16 cellular contexts compared by ENCODE assay signal in the genomic region with DNA sequence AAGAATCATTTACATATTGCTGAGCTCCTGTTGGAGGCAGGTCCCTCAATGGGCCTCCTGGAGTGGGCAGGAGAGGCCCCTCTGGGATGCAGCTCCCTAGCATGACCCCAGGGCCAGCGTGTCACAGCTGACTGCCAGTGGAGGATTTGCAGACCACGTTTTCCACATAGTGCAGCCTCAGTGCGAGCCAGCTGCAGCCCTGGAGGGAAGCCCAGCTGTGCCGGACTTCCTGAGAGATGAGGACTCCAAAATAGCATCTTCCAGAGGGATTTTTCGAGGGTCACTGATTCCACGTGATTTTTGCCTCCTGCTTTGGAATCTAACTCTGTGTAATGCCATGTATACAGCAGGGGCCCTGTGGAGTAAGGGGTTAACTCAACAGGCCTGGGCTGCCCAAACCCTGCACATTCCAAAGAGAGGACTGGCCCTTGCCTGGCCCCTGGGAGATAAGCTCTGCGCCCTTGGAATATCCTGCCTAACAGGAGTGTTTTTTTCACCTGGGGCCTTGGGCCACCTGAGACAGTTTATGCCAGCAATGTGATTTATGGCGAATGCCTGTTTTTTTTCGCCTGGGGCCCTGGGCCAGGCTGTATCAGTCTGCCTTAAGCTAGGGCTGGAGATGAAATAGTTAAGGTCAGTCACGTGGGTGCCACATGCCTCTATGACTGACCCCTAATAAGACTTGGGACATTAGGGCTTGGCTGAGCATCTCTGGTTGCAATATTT. TPM values are rescaled to one million over a fixed set of nuclear protein-coding genes. Genes with fewer than 3 reads are reported as not detected.
A peak's percentile ranks its signal among the peaks of the same experiment; 100 is the strongest.
DNase-seq lines count a peak whose midpoint lies in the region; TF ChIP-seq lines count a peak whose summit lies in the region.
"Had no signal": no experiment of that assay in that cellular context is flagged by ENCODE, and none has a peak within 500 bp of the region (broad histone marks: within the 10 kb centered on the region; RNA-seq: fewer than 3 reads in every experiment).

No MANE protein-coding gene starts in this region.

- no peaks in the 10 kb centered on the region for H3K36me3 ChIP-seq in SJCRH30
- no peaks in the 10 kb centered on the region for H3K36me3 ChIP-seq in liver (ENCODE audit: control insufficient read depth in 4 of 4, insufficient read depth in 3 of 4, low read depth in 1 of 4, low read length in 3 of 4)
- H3K36me3 ChIP-seq in smooth muscle cell (ENCODE audit: low read depth): no peaks in the 10 kb centered on the region
- H3K36me3 ChIP-seq: lower lobe of right lung had no signal

- H4K20me1 ChIP-seq in smooth muscle cell (ENCODE audit: low read depth): no peaks in the 10 kb centered on the region

- H3K9me3 ChIP-seq in SJCRH30 (replicated peaks): no peaks in the 10 kb centered on the region
- H3K9me3 ChIP-seq in liver (ENCODE audit: control insufficient read depth in 4 of 4, low read length in 3 of 4): no peaks in the 10 kb centered on the region
- no peaks in the 10 kb centered on the region for H3K9me3 ChIP-seq in smooth muscle cell (replicated peaks; ENCODE audit: low read depth)
- H3K9me3 ChIP-seq: lower lobe of right lung had no signal

- H3F3A ChIP-seq in smooth muscle cell (ENCODE audit: low read depth): peaks cover 4% of the 10 kb centered on the region

- peak overlapping the region; percentile 41; the same call in 1 of the 2 replicates for H3K27ac ChIP-seq in SJCRH30
- H3K27ac ChIP-seq in liver (ENCODE audit: low read depth in 1 of 2, low read length in 2 of 2): no peak overlapping the region
- no peak overlapping the region for H3K27ac ChIP-seq in smooth muscle cell (ENCODE audit: low read depth)
- H3K27ac ChIP-seq: GM23248, lower lobe of right lung had no signal

- no peaks in the 10 kb centered on the region for H3K79me2 ChIP-seq in smooth muscle cell (ENCODE audit: low read depth)

- H3K4me3 ChIP-seq in SJCRH30 (no peak overlapping the region), fibroblast of pulmonary artery (replicated peaks; ENCODE audit: low read depth, low read length) (no peak overlapping the region), liver (ENCODE audit: low read depth in 1 of 3, low read length in 3 of 3) (no peak overlapping the region), smooth muscle cell (no peak overlapping the region)
- H3K4me3 ChIP-seq: GM23248, lower lobe of right lung had no signal

- H3K27me3 ChIP-seq in SJCRH30 (no peaks in the 10 kb centered on the region), liver (ENCODE audit: control insufficient read depth in 4 of 4, insufficient read depth in 4 of 4, low read length in 3 of 4) (peaks cover 0 to 2% (median 0%) of the 10 kb centered on the region in 4 donors), smooth muscle cell (ENCODE audit: low read depth) (no peaks in the 10 kb centered on the region)

- WGBS in liver: 62% methylated on average over 10 of the region's 10 CpGs
- 16% methylated on average over 10 of the region's 10 CpGs for WGBS in smooth muscle cell (ENCODE audit: low lambda C conversion rate)

- TF ChIP-seq CTCF in fibroblast of pulmonary artery (IDR thresholded peaks at IDR 0.05; ENCODE audit: low read length, missing control alignments) (no peak), liver (IDR thresholded peaks at IDR 0.05; ENCODE audit: low read depth, low read length, missing input control) (no peak), smooth muscle cell (IDR thresholded peaks at IDR 0.05; ENCODE audit: borderline replicate concordance, insufficient read depth, poor library complexity, severe bottlenecking) (no peak)

- H3K9ac ChIP-seq in liver (ENCODE audit: low read depth in 1 of 2, low read length in 2 of 2): no peak overlapping the region
- H3K9ac ChIP-seq in smooth muscle cell (ENCODE audit: low read depth): no peak overlapping the region
- H3K9ac ChIP-seq: GM23248 had no signal

- TF ChIP-seq RAD21 in liver (IDR thresholded peaks at IDR 0.05): no peak

- no peak overlapping the region for H2AFZ ChIP-seq in smooth muscle cell (ENCODE audit: low read depth)
- H2AFZ ChIP-seq: GM23248 had no signal

- H3K4me2 ChIP-seq in smooth muscle cell: peak overlapping the region; percentile 39

- H3K4me1 ChIP-seq in SJCRH30 (peaks cover 53% of the 10 kb centered on the region), liver (ENCODE audit: control insufficient read depth in 4 of 4, insufficient read depth in 4 of 4, low read length in 3 of 4) (no peaks in the 10 kb centered on the region), smooth muscle cell (ENCODE audit: low read depth) (peaks cover 35% of the 10 kb centered on the region)

- DNase-seq in SJCRH30 (peak; percentile 85 to 86), fibroblast of pulmonary artery (ENCODE audit: low read depth) (peak; percentile 25), smooth muscle cell (lab: John Stamatoyannopoulos, UW; ENCODE audit: unreplicated experiment) (no peak), NCI-H524 (lab: John Stamatoyannopoulos, UW) (no peak), NCI-H524 treated with DMSO at 0.1 percent for 48 hours (lab: John Stamatoyannopoulos, UW) (no peak), NCI-H2196 (lab: John Stamatoyannopoulos, UW; ENCODE audit: unreplicated experiment) (no peak)
- DNase-seq: activated naive CD8-positive, alpha-beta T cell treated with anti-CD3 and anti-CD28 coated beads for 36 hours; cerebellar nuclear complex; DMS53; GM23248; KBM-7; lower lobe of right lung; NCI-H1105 treated with DMSO at 0.1 percent for 48 hours; NCI-H345; substantia nigra had no signal

TF ChIP-seq in liver, 16 proteins besides CTCF, POLR2A, EP300 and RAD21:
- TF ChIP-seq HNF4A (conservative IDR thresholded peaks at IDR 0.05) (no peak), NR2F2 (IDR thresholded peaks at IDR 0.05) (peak; percentile 77), SP1 (IDR thresholded peaks at IDR 0.05) (peak; percentile 19), FOXA2 (IDR thresholded peaks at IDR 0.05) (no peak)

RNA-seq across cellular contexts. Expression of gene RPS6KA4, which starts 47.4 kb away (rescaled TPM):
- total RNA-seq in SJCRH30 (2014; rRNA removed; shearing (Covaris generic)): 15.4 and 18.6 TPM in 2 replicates
- 10 to 100 TPM; 10.8 to 13.5 TPM for total RNA-seq in liver
- 1 to 10 TPM; 2.0 to 9.1 TPM for polyA plus RNA-seq in liver
- 19.5 and 21.8 TPM in 2 replicates for total RNA-seq in smooth muscle cell
- polyA plus RNA-seq in smooth muscle cell: 40.0 and 42.9 TPM in 2 replicates

Comparison
In these comparisons a context has a peak if more than half of its experiments do, and no peak if none do; other contexts are left out.
1. DNase-seq: peak in SJCRH30 (2 of 2) and fibroblast of pulmonary artery (single experiment); none in smooth muscle cell (single experiment), NCI-H524 (0 of 2), NCI-H524 treated with DMSO at 0.1 percent for 48 hours (single experiment) and NCI-H2196 (single experiment).